9 cellular contexts compared by ENCODE assay signal in genomic region chr4:107034982-107035710, GRCh38. TPM values are rescaled to one million over a fixed set of nuclear protein-coding genes. Genes with fewer than 3 reads are reported as not detected.
DNase-seq lines count a peak whose midpoint lies in the region; ATAC-seq and TF ChIP-seq lines count a peak whose summit lies in the region.
"Had no signal": no experiment of that assay in that cellular context is flagged by ENCODE, and none has a peak within 500 bp of the region (broad histone marks: within the 10 kb centered on the region; RNA-seq: fewer than 3 reads in every experiment).

No MANE protein-coding gene starts in this region.

- peaks cover 60% of the 10 kb centered on the region for H3K27me3 Mint-ChIP-seq in T-helper 1 cell treated with Interleukin-12 subunit alpha and Interleukin-12 subunit beta and Interleukin-4 antibody, amounts not matched to agents 30 μg/mL and 1 μg/mL, for 36 hours (ENCODE audit: low read depth)

- TF ChIP-seq EP300 in stomach (IDR thresholded peaks at IDR 0.05): no peak

- H3K4me1 ChIP-seq in stomach: peaks cover 21 to 40% (median 32%) of the 10 kb centered on the region in 4 donors

- intact Hi-C loops in stomach (cut with DNase I; ENCODE audit: low total_unique reads): no loop called here

- peaks cover 12% of the 10 kb centered on the region for H3K4me1 Mint-ChIP-seq in T-helper 1 cell treated with Interleukin-12 subunit alpha and Interleukin-12 subunit beta and Interleukin-4 antibody, amounts not matched to agents 30 μg/mL and 1 μg/mL, for 36 hours (ENCODE audit: low read depth)

- no peak overlapping the region for H3K27ac ChIP-seq in stomach
- H3K27ac ChIP-seq: neutrophil had no signal

- WGBS in stomach, 5 donors: 2 to 8% (median 6%) methylated on average over 18 to 35 of the region's 35 CpGs

- TF ChIP-seq CTCF in stomach (IDR thresholded peaks at IDR 0.05): no peak

- H3K9me3 Mint-ChIP-seq in T-helper 1 cell treated with Interleukin-12 subunit alpha and Interleukin-12 subunit beta and Interleukin-4 antibody, amounts not matched to agents 30 μg/mL and 1 μg/mL, for 36 hours: no peaks in the 10 kb centered on the region

- no peak overlapping the region for H3K27ac Mint-ChIP-seq in T-helper 1 cell treated with Interleukin-12 subunit alpha and Interleukin-12 subunit beta and Interleukin-4 antibody, amounts not matched to agents 30 μg/mL and 1 μg/mL, for 36 hours

- TF ChIP-seq POLR2A in stomach (IDR thresholded peaks at IDR 0.05): no peak

- H3K36me3 ChIP-seq in stomach: no peaks in the 10 kb centered on the region
- H3K36me3 ChIP-seq: neutrophil had no signal

- ATAC-seq in HG03442 (IDR thresholded peaks at IDR 0.05; ENCODE audit: unreplicated experiment) (no peak), HG03439 (IDR thresholded peaks at IDR 0.05; ENCODE audit: unreplicated experiment) (no peak), GM18498 (IDR thresholded peaks at IDR 0.05; ENCODE audit: unreplicated experiment) (no peak)

- no peak for DNase-seq in T-helper 1 cell
- DNase-seq in astrocyte of the hippocampus (ENCODE audit: low read depth, low spot score): peak; percentile 48
- DNase-seq in iris pigment epithelial cell (ENCODE audit: low read depth): peak; percentile 72
- DNase-seq in stomach: no peak

- H3K4me3 Mint-ChIP-seq in T-helper 1 cell treated with Interleukin-12 subunit alpha and Interleukin-12 subunit beta and Interleukin-4 antibody, amounts not matched to agents 30 μg/mL and 1 μg/mL, for 36 hours: peak overlapping the region; percentile 18

- H3K27me3 ChIP-seq in stomach: peaks cover 11 to 75% (median 44%) of the 10 kb centered on the region in 3 donors

- no peaks in the 10 kb centered on the region for H3K36me3 Mint-ChIP-seq in T-helper 1 cell treated with Interleukin-12 subunit alpha and Interleukin-12 subunit beta and Interleukin-4 antibody, amounts not matched to agents 30 μg/mL and 1 μg/mL, for 36 hours (ENCODE audit: low read depth)

- H3K4me3 ChIP-seq in stomach: peak overlapping the region; percentile 35 to 48 (median 40)

- H3K9me3 ChIP-seq in stomach: no peaks in the 10 kb centered on the region
- H3K9me3 ChIP-seq: neutrophil had no signal

RNA-seq across cellular contexts. Expression of gene DKK2, which starts 1.0 kb away (rescaled TPM):
- total RNA-seq in stomach: 1 to 10 TPM in 1 of 5 donors, under 1 TPM in 1, not detected in 3; 0.58 to 2.6 TPM
- under 1 TPM in 1 of 3 donors, not detected in 2; 0.05 TPM for polyA plus RNA-seq in stomach

Comparison
In these comparisons a context has a peak if more than half of its experiments do, and no peak if none do; other contexts are left out.
1. DNase-seq: peak in astrocyte of the hippocampus (single experiment) and iris pigment epithelial cell (single experiment); none in T-helper 1 cell (0 of 5) and stomach (single experiment).